In genomic region chr14:77009014-77009413, GRCh38 we compare ENCODE assay signal across 19 cellular contexts. TPM values are rescaled to one million over a fixed set of nuclear protein-coding genes. Genes with fewer than 3 reads are reported as not detected.
DNase-seq lines count a peak whose midpoint lies in the region; ATAC-seq, FAIRE-seq and TF ChIP-seq lines count a peak whose summit lies in the region.
"Had no signal": no experiment of that assay in that cellular context is flagged by ENCODE, and none has a peak within 500 bp of the region (broad histone marks: within the 10 kb centered on the region; RNA-seq: fewer than 3 reads in every experiment).

No MANE protein-coding gene starts in this region.

- no peak overlapping the region for H3K9ac ChIP-seq in kidney (ENCODE audit: low read length in 2 of 2)

- peaks cover 60 to 61% of the 10 kb centered on the region in 2 donors for H3K4me1 ChIP-seq in kidney (ENCODE audit: control insufficient read depth in 1 of 2, insufficient read depth in 1 of 2, low read depth in 1 of 2, low read length in 2 of 2)
- peaks cover 28 to 56% (median 46%) of the 10 kb centered on the region in 4 donors for H3K4me1 ChIP-seq in upper lobe of left lung

- no peak for TF ChIP-seq CTCF in C4-2B (conservative IDR thresholded peaks at IDR 0.05)
- TF ChIP-seq CTCF in brain (conservative IDR thresholded peaks at IDR 0.05), result no peak
- TF ChIP-seq CTCF in kidney (IDR thresholded peaks at IDR 0.05; ENCODE audit: borderline replicate concordance, extremely low read depth, insufficient read depth), result no peak
- TF ChIP-seq CTCF in upper lobe of left lung (IDR thresholded peaks at IDR 0.05), result no peak

- H3K36me3 ChIP-seq in kidney (ENCODE audit: control insufficient read depth in 1 of 2, insufficient read depth in 2 of 2, low read length in 2 of 2) (no peaks in the 10 kb centered on the region), upper lobe of left lung (no peaks in the 10 kb centered on the region)

- intact Hi-C loops in kidney (cut with DNase I), result no loop called here
- intact Hi-C loops in left ventricle myocardium superior (cut with micrococcal nuclease), result no loop called here

- H3K27me3 Mint-ChIP-seq in brain, result peaks cover 5% of the 10 kb centered on the region
- H3K27me3 Mint-ChIP-seq: activated naive CD8-positive, alpha-beta T cell treated with anti-CD3 and anti-CD28 coated beads, Interleukin-2, amount 50 U/mL, for 24 hours; activated T-helper 17 cell treated with anti-CD3 and anti-CD28 coated beads, Interleukin-2, amount 50 U/mL, for 72 hours had no signal

- no peak for TF ChIP-seq EP300 in upper lobe of left lung (IDR thresholded peaks at IDR 0.05)

- no peak overlapping the region for H3K4me3 Mint-ChIP-seq in brain
- no peak overlapping the region for H3K4me3 Mint-ChIP-seq in stimulated activated effector memory CD8-positive, alpha-beta T cell treated with anti-CD3 and anti-CD28 coated beads, Interleukin-12 subunit alpha, Interleukin-12 subunit beta, amount 100 ng/mL, for 72 hours
- H3K4me3 Mint-ChIP-seq: activated naive CD8-positive, alpha-beta T cell treated with anti-CD3 and anti-CD28 coated beads, Interleukin-2, amount 50 U/mL, for 24 hours; activated T-helper 17 cell treated with anti-CD3 and anti-CD28 coated beads, Interleukin-2, amount 50 U/mL, for 72 hours had no signal

- H3K4me3 ChIP-seq in kidney (ENCODE audit: low read length in 2 of 2), result no peak overlapping the region
- H3K4me3 ChIP-seq in upper lobe of left lung, result no peak overlapping the region

- H3K27ac Mint-ChIP-seq in brain, result peak overlapping the region in 3 of 5 experiments; percentile 80 to 93 (median 85)
- peak overlapping the region; percentile 57 for H3K27ac Mint-ChIP-seq in stimulated activated effector memory CD8-positive, alpha-beta T cell treated with anti-CD3 and anti-CD28 coated beads, Interleukin-12 subunit alpha, Interleukin-12 subunit beta, amount 100 ng/mL, for 72 hours
- H3K27ac Mint-ChIP-seq: activated naive CD8-positive, alpha-beta T cell treated with anti-CD3 and anti-CD28 coated beads, Interleukin-2, amount 50 U/mL, for 24 hours; activated T-helper 17 cell treated with anti-CD3 and anti-CD28 coated beads, Interleukin-2, amount 50 U/mL, for 72 hours had no signal

- H3K27me3 ChIP-seq in upper lobe of left lung, result no peaks in the 10 kb centered on the region

- FAIRE-seq in kidney (lab: Jason Lieb, UNC), result no peak

- peaks cover 83% of the 10 kb centered on the region for H3K4me1 Mint-ChIP-seq in brain
- peaks cover 14% of the 10 kb centered on the region for H3K4me1 Mint-ChIP-seq in stimulated activated effector memory CD8-positive, alpha-beta T cell treated with anti-CD3 and anti-CD28 coated beads, Interleukin-12 subunit alpha, Interleukin-12 subunit beta, amount 100 ng/mL, for 72 hours

- H3K36me3 Mint-ChIP-seq in brain, result no peaks in the 10 kb centered on the region
- H3K36me3 Mint-ChIP-seq in stimulated activated effector memory CD8-positive, alpha-beta T cell treated with anti-CD3 and anti-CD28 coated beads, Interleukin-12 subunit alpha, Interleukin-12 subunit beta, amount 100 ng/mL, for 72 hours, result peaks cover 6% of the 10 kb centered on the region

- peaks cover 0 to 12% (median 0%) of the 10 kb centered on the region in 5 experiments for H3K9me3 Mint-ChIP-seq in brain
- no peaks in the 10 kb centered on the region for H3K9me3 Mint-ChIP-seq in stimulated activated effector memory CD8-positive, alpha-beta T cell treated with anti-CD3 and anti-CD28 coated beads, Interleukin-12 subunit alpha, Interleukin-12 subunit beta, amount 100 ng/mL, for 72 hours
- H3K9me3 Mint-ChIP-seq: activated naive CD8-positive, alpha-beta T cell treated with anti-CD3 and anti-CD28 coated beads, Interleukin-2, amount 50 U/mL, for 24 hours; activated T-helper 17 cell treated with anti-CD3 and anti-CD28 coated beads, Interleukin-2, amount 50 U/mL, for 72 hours had no signal

- DNase-seq in kidney (no peak), NCI-H2029 treated with DMSO at 0.1 percent for 48 hours (lab: John Stamatoyannopoulos, UW) (no peak), left ventricle myocardium superior (no peak), upper lobe of left lung (no peak), NCI-H82 treated with DMSO at 0.1 percent for 48 hours (lab: John Stamatoyannopoulos, UW; ENCODE audit: unreplicated experiment) (no peak)
- no peak for DNase-seq in stimulated activated effector memory CD8-positive, alpha-beta T cell treated with anti-CD3 and anti-CD28 coated beads, Interleukin-12 subunit alpha, Interleukin-12 subunit beta, amount 100 ng/mL, for 72 hours (ENCODE audit: low spot score in 2 of 2)
- DNase-seq: activated naive CD8-positive, alpha-beta T cell treated with anti-CD3 and anti-CD28 coated beads, Interleukin-2, amount 50 U/mL, for 24 hours; hypothalamus; Kasumi-1; NCI-H1092 treated with DMSO at 0.1 percent for 48 hours; NCI-H2081 treated with DMSO at 0.1 percent for 48 hours; NCI-H510A treated with DMSO at 0.1 percent for 48 hours; right cardiac atrium; SIG-M5; stimulated activated CD4-positive, alpha-beta T cell treated with anti-CD3 and anti-CD28 coated beads, Interleukin-1b, Interleukin-23, amount 100 ng/mL, for 48 hours; T-helper 2 cell had no signal

- ATAC-seq in stimulated activated effector memory CD8-positive, alpha-beta T cell treated with anti-CD3 and anti-CD28 coated beads, Interleukin-12 subunit alpha, Interleukin-12 subunit beta, amount 100 ng/mL, for 72 hours, result no peak
- no peak for ATAC-seq in left ventricle myocardium superior
- no peak for ATAC-seq in upper lobe of left lung (ENCODE audit: low FRiP score in 2 of 2)
- ATAC-seq: activated naive CD8-positive, alpha-beta T cell treated with anti-CD3 and anti-CD28 coated beads, Interleukin-2, amount 50 U/mL, for 24 hours; activated T-helper 17 cell treated with anti-CD3 and anti-CD28 coated beads, Interleukin-2, amount 50 U/mL, for 72 hours; right cardiac atrium had no signal

- TF ChIP-seq POLR2A in upper lobe of left lung (IDR thresholded peaks at IDR 0.05), result no peak

- no peaks in the 10 kb centered on the region for H3K9me3 ChIP-seq in kidney (ENCODE audit: control insufficient read depth in 1 of 2, low read length in 2 of 2)
- H3K9me3 ChIP-seq in upper lobe of left lung, result no peaks in the 10 kb centered on the region

- WGBS in upper lobe of left lung, 2 donors, result 65% methylated on average over 3 of the region's 3 CpGs; no CpG with 5 or more reads in 1 of the 2 donors

- H3K27ac ChIP-seq in C4-2B, result peak overlapping the region; percentile 90
- H3K27ac ChIP-seq in kidney (ENCODE audit: low read depth in 2 of 2, low read length in 2 of 2), result peak overlapping the region; percentile 36 to 91
- H3K27ac ChIP-seq in upper lobe of left lung, result peak overlapping the region in 2 of 4 donors; percentile 78 to 89

RNA-seq across cellular contexts. Expression of gene IRF2BPL, which starts 19.5 kb away (rescaled TPM):
- polyA plus RNA-seq in brain (ENCODE audit: insufficient read depth, low read depth, low replicate concordance) (49.8 TPM), kidney (ENCODE audit: insufficient read depth, low read depth, low replicate concordance) (15.7 TPM)
- total RNA-seq in kidney (97.1 TPM), left ventricle myocardium superior (42.8 TPM), upper lobe of left lung (100 to 1,000 TPM in 1 of 6 donors, 10 to 100 TPM in 5; 44.0 to 111 (median 49.6) TPM)
